9 cellular contexts compared by ENCODE assay signal in genomic region chr6:33192671-33193602, GRCh38. TPM values are rescaled to one million over a fixed set of nuclear protein-coding genes. Genes with fewer than 3 reads are reported as not detected.
DNase-seq lines count a peak whose midpoint lies in the region; ATAC-seq, FAIRE-seq and TF ChIP-seq lines count a peak whose summit lies in the region.
"Had no signal": no experiment of that assay in that cellular context is flagged by ENCODE, and none has a peak within 500 bp of the region (broad histone marks: within the 10 kb centered on the region; RNA-seq: fewer than 3 reads in every experiment).

No MANE protein-coding gene starts in this region.

- no peak for FAIRE-seq in GM19239 (lab: Jason Lieb, UNC)

- TF ChIP-seq CTCF in ovary (IDR thresholded peaks at IDR 0.05), result no peak

- H3K4me1 ChIP-seq in GM23248 (ENCODE audit: insufficient read depth), result no peaks in the 10 kb centered on the region
- H3K4me1 ChIP-seq in ovary (ENCODE audit: insufficient read depth), result peaks cover 1% of the 10 kb centered on the region

- TF ChIP-seq EP300 in ovary (IDR thresholded peaks at IDR 0.05), result no peak

- H3K36me3 ChIP-seq in GM23248 (ENCODE audit: low read depth), result peaks cover 16% of the 10 kb centered on the region
- no peaks in the 10 kb centered on the region for H3K36me3 ChIP-seq in ovary

- peak overlapping the region; percentile 59 for H2AFZ ChIP-seq in GM23248

- H3K9ac ChIP-seq in GM23248, result peak overlapping the region; percentile 57

- in situ Hi-C loops in GM23248 (cut with MboI), result no loop called here

- 0 out of 2 replicates have a peak, but pooled peaks cover 14% of the 10 kb centered on the region for H3F3A ChIP-seq in GM23248 (ENCODE audit: insufficient read depth)

- H3K27ac ChIP-seq in GM23248 (no peak overlapping the region), ovary (peak overlapping the region in 1 of 2 donors; percentile 32)
- H3K27ac ChIP-seq: neutrophil had no signal

- H3K9me2 ChIP-seq in GM23248 (ENCODE audit: insufficient read depth), result no peaks in the 10 kb centered on the region

- ATAC-seq in GM21737 (IDR thresholded peaks at IDR 0.05; ENCODE audit: unreplicated experiment) (no peak), HG03432 (IDR thresholded peaks at IDR 0.05; ENCODE audit: unreplicated experiment) (no peak)

- intact Hi-C loops in head of caudate nucleus (cut with DNase I), result no loop called here
- intact Hi-C loops in ovary (cut with DNase I), result no loop called here

- H3K27me3 ChIP-seq in GM23248 (replicated peaks; ENCODE audit: insufficient read depth), result peaks cover 15% of the 10 kb centered on the region
- no peaks in the 10 kb centered on the region for H3K27me3 ChIP-seq in ovary

- peak overlapping the region; percentile 89 for H3K4me2 ChIP-seq in GM23248 (ENCODE audit: unreplicated experiment)

- peak; percentile 64 for DNase-seq in GM23248
- DNase-seq in activated gamma-delta T cell (lab: John Stamatoyannopoulos, UW), result peak; percentile 25
- DNase-seq in head of caudate nucleus, result peak; percentile 61 to 92 (median 82)
- DNase-seq in ovary, result peak in 4 of 5 donors; percentile 41 to 65 (median 58)
- no peak for DNase-seq in GM19239 (ENCODE audit: insufficient read length, low spot score)
- DNase-seq in GDM1 (lab: John Stamatoyannopoulos, UW), result no peak

- peaks cover 14% of the 10 kb centered on the region for H3K79me2 ChIP-seq in GM23248 (ENCODE audit: insufficient read depth)

- no peaks in the 10 kb centered on the region; the same call in 1 of the 2 replicates for H4K20me1 ChIP-seq in GM23248 (ENCODE audit: insufficient read depth)

- no peak for TF ChIP-seq POLR2A in ovary (IDR thresholded peaks at IDR 0.05)

- 4 to 9% methylated on average over 39 to 44 of the region's 72 CpGs for WGBS in GM23248 (ENCODE audit: low coverage in 1 of 2, low lambda C conversion rate in 2 of 2, missing lambda C conversion rate in 2 of 2), 2 experiments
- WGBS in ovary, 3 donors, result 1 to 3% (median 2%) methylated on average over 62 to 72 of the region's 72 CpGs

- H3K4me3 ChIP-seq in GM23248 (peak overlapping the region; percentile 66), ovary (peak overlapping the region; percentile 27)

- H3K9me3 ChIP-seq in GM23248 (ENCODE audit: low read depth) (no peaks in the 10 kb centered on the region), ovary (no peaks in the 10 kb centered on the region)
- H3K9me3 ChIP-seq: neutrophil had no signal

RNA-seq across cellular contexts. Expression of gene COL11A2, which starts 0.7 kb away (rescaled TPM):
- 0.25 and 0.32 TPM in 2 replicates for total RNA-seq in GM23248 (2014; rRNA removed; shearing (Covaris generic))
- 0.05 and 0.31 TPM in 2 replicates for polyA plus RNA-seq in GM23248 (2016; fragmentation: Nextera tagmentation; extraction: Ambion mirVana)
- 1 to 10 TPM in 2 of 7 donors, under 1 TPM in 5; 0.53 to 1.2 (median 0.92) TPM for total RNA-seq in ovary
- under 1 TPM; 0.52 to 0.96 TPM for polyA plus RNA-seq in ovary

RNA-seq across cellular contexts. Expression of gene RXRB, which starts 7.5 kb away (rescaled TPM):
- total RNA-seq in GM23248 (2014; rRNA removed; shearing (Covaris generic)), result 27.7 and 28.8 TPM in 2 replicates
- polyA plus RNA-seq in GM23248 (2016; fragmentation: Nextera tagmentation; extraction: Ambion mirVana) (28.1 and 28.9 TPM in 2 replicates), ovary (10 to 100 TPM; 40.9 to 42.1 TPM)
- 10 to 100 TPM; 19.8 to 54.0 (median 48.5) TPM for total RNA-seq in ovary

RNA-seq across cellular contexts. Expression of gene SLC39A7, which starts 7.7 kb away (rescaled TPM):
- 126 and 147 TPM in 2 replicates for total RNA-seq in GM23248 (2014; rRNA removed; shearing (Covaris generic))
- polyA plus RNA-seq in GM23248 (2016; fragmentation: Nextera tagmentation; extraction: Ambion mirVana) (24.7 and 26.9 TPM in 2 replicates), ovary (10 to 100 TPM; 54.0 to 80.0 TPM)
- total RNA-seq in ovary, result 10 to 100 TPM; 27.4 to 73.7 (median 61.2) TPM

RNA-seq across cellular contexts. Expression of gene HSD17B8, which starts 11.5 kb away (rescaled TPM):
- total RNA-seq in GM23248 (2014; rRNA removed; shearing (Covaris generic)), result 1.8 and 3.7 TPM in 2 replicates
- 5.3 and 5.6 TPM in 2 replicates for polyA plus RNA-seq in GM23248 (2016; fragmentation: Nextera tagmentation; extraction: Ambion mirVana)
- 10 to 100 TPM in 2 of 7 donors, 1 to 10 TPM in 5; 4.0 to 18.4 (median 7.7) TPM for total RNA-seq in ovary
- polyA plus RNA-seq in ovary, result 10 to 100 TPM in 1 of 2 donors, 1 to 10 TPM in 1; 9.4 to 10.3 TPM

RNA-seq across cellular contexts. Expression of gene RING1, which starts 15.4 kb away (rescaled TPM):
- 35.8 and 37.6 TPM in 2 replicates for total RNA-seq in GM23248 (2014; rRNA removed; shearing (Covaris generic))
- polyA plus RNA-seq in GM23248 (2016; fragmentation: Nextera tagmentation; extraction: Ambion mirVana), result 11.3 and 12.7 TPM in 2 replicates
- total RNA-seq in ovary, result 10 to 100 TPM; 20.7 to 70.6 (median 52.3) TPM
- polyA plus RNA-seq in ovary, result 10 to 100 TPM; 37.3 to 51.7 TPM

Comparison
In these comparisons a context has a peak if more than half of its experiments do, and no peak if none do; other contexts are left out.
1. DNase-seq: peak in GM23248 (single experiment), activated gamma-delta T cell (single experiment), head of caudate nucleus (42 of 42) and ovary (4 of 5); none in GM19239 (single experiment) and GDM1 (single experiment).